ENCODE assay signal across 1 cellular context in the genomic region with DNA sequence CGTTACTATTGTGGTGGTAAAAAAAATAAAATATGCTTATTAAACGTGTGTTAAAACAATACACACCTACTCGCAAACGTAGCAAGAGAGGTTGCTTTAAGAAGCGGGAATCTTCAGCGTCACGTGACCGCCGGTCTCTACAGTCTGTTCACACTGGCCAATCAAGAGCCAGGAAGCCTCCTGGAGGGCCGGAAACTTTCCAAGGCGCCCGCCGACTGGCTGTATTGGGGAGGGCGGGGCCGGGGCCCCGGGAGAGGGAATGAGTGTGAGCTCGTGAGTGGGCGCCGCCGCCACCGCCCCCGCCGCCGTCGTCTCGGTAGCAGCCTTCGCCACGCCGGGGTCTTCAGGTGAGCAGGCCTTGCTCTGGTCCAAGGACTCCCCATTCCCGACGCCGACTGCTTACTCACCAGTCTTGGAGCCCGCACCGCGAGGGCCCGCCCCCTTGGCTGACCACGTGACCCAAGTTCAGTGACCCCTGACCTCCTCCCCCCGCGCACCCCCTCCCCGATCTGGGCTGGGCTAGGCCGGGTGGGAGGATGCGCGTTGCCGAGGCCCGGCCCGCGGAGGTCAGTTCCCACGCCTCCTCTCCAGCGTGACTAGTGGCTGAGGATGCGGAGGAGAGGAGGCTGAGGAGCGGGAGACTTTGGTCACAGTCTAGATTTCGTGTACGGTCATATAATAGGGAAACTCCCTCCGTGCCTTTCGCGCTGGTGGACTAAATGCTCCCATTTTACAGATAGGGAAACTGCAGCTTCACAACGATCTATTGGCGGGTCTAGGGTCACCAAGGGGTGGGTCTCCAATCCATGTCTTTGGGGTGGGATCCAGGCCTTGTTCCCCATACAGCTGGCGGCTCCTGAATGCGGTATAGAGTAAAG.
A peak's percentile ranks its signal among the peaks of the same experiment; 100 is the strongest.
TF ChIP-seq lines count a peak whose summit lies in the region.

A gene with protein sequence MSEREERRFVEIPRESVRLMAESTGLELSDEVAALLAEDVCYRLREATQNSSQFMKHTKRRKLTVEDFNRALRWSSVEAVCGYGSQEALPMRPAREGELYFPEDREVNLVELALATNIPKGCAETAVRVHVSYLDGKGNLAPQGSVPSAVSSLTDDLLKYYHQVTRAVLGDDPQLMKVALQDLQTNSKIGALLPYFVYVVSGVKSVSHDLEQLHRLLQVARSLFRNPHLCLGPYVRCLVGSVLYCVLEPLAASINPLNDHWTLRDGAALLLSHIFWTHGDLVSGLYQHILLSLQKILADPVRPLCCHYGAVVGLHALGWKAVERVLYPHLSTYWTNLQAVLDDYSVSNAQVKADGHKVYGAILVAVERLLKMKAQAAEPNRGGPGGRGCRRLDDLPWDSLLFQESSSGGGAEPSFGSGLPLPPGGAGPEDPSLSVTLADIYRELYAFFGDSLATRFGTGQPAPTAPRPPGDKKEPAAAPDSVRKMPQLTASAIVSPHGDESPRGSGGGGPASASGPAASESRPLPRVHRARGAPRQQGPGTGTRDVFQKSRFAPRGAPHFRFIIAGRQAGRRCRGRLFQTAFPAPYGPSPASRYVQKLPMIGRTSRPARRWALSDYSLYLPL (plus strand): TSS at position 253 of the 878 bp plus-strand sequence. CDS start 4,388 bp downstream, outside the sequence.

TF ChIP-seq in HepG2, 621 proteins besides CTCF, POLR2A, EP300 and RAD21 (continued from another document and continues in another):
- TF ChIP-seq, protein P1, sequence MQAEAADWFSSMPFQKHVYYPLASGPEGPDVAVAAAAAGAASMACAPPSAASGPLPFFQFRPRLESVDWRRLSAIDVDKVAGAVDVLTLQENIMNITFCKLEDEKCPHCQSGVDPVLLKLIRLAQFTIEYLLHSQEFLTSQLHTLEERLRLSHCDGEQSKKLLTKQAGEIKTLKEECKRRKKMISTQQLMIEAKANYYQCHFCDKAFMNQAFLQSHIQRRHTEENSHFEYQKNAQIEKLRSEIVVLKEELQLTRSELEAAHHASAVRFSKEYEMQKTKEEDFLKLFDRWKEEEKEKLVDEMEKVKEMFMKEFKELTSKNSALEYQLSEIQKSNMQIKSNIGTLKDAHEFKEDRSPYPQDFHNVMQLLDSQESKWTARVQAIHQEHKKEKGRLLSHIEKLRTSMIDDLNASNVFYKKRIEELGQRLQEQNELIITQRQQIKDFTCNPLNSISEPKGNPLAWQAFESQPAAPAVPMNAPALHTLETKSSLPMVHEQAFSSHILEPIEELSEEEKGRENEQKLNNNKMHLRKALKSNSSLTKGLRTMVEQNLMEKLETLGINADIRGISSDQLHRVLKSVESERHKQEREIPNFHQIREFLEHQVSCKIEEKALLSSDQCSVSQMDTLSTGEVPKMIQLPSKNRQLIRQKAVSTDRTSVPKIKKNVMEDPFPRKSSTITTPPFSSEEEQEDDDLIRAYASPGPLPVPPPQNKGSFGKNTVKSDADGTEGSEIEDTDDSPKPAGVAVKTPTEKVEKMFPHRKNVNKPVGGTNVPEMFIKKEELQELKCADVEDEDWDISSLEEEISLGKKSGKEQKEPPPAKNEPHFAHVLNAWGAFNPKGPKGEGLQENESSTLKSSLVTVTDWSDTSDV (CRISPR knock-in tag; IDR thresholded peaks at IDR 0.05): no peak
- TF ChIP-seq ZMYM4 (CRISPR knock-in tag; IDR thresholded peaks at IDR 0.05) (0 out of 2 replicates have a peak, but pooled peaks have one; percentile 34), HOXA5 (CRISPR knock-in tag; IDR thresholded peaks at IDR 0.05) (no peak), RFXAP (CRISPR knock-in tag; IDR thresholded peaks at IDR 0.05; ENCODE audit: borderline replicate concordance) (0 out of 2 replicates have a peak, but pooled peaks have one; percentile 49), IKZF1 (IDR thresholded peaks at IDR 0.05) (no peak), ZSCAN21 (CRISPR knock-in tag; IDR thresholded peaks at IDR 0.05; ENCODE audit: borderline replicate concordance) (no peak), TSC22D2 (CRISPR knock-in tag; IDR thresholded peaks at IDR 0.05; ENCODE audit: borderline replicate concordance) (0 out of 2 replicates have a peak, but pooled peaks have one; percentile 16), CEBPG (CRISPR knock-in tag; IDR thresholded peaks at IDR 0.05) (no peak), ZNF7 (CRISPR knock-in tag; IDR thresholded peaks at IDR 0.05) (no peak), ZBTB7B (CRISPR knock-in tag; IDR thresholded peaks at IDR 0.05) (no peak; the same call in 1 of the 2 replicates), NFE2 (CRISPR knock-in tag; IDR thresholded peaks at IDR 0.05) (no peak), FLYWCH1 (CRISPR knock-in tag; IDR thresholded peaks at IDR 0.05) (no peak), ZNF432 (CRISPR knock-in tag; IDR thresholded peaks at IDR 0.05; ENCODE audit: borderline replicate concordance) (no peak), SATB2 (CRISPR knock-in tag; IDR thresholded peaks at IDR 0.05) (no peak), SNAI1 (CRISPR knock-in tag; IDR thresholded peaks at IDR 0.05; ENCODE audit: borderline replicate concordance) (no peak)
- TF ChIP-seq, protein P2, sequence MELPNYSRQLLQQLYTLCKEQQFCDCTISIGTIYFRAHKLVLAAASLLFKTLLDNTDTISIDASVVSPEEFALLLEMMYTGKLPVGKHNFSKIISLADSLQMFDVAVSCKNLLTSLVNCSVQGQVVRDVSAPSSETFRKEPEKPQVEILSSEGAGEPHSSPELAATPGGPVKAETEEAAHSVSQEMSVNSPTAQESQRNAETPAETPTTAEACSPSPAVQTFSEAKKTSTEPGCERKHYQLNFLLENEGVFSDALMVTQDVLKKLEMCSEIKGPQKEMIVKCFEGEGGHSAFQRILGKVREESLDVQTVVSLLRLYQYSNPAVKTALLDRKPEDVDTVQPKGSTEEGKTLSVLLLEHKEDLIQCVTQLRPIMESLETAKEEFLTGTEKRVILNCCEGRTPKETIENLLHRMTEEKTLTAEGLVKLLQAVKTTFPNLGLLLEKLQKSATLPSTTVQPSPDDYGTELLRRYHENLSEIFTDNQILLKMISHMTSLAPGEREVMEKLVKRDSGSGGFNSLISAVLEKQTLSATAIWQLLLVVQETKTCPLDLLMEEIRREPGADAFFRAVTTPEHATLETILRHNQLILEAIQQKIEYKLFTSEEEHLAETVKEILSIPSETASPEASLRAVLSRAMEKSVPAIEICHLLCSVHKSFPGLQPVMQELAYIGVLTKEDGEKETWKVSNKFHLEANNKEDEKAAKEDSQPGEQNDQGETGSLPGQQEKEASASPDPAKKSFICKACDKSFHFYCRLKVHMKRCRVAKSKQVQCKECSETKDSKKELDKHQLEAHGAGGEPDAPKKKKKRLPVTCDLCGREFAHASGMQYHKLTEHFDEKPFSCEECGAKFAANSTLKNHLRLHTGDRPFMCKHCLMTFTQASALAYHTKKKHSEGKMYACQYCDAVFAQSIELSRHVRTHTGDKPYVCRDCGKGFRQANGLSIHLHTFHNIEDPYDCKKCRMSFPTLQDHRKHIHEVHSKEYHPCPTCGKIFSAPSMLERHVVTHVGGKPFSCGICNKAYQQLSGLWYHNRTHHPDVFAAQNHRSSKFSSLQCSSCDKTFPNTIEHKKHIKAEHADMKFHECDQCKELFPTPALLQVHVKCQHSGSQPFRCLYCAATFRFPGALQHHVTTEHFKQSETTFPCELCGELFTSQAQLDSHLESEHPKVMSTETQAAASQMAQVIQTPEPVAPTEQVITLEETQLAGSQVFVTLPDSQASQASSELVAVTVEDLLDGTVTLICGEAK (IDR thresholded peaks at IDR 0.05): no peak
- TF ChIP-seq, protein P2 (CRISPR knock-in tag; IDR thresholded peaks at IDR 0.05): no peak
- TF ChIP-seq, protein P3, sequence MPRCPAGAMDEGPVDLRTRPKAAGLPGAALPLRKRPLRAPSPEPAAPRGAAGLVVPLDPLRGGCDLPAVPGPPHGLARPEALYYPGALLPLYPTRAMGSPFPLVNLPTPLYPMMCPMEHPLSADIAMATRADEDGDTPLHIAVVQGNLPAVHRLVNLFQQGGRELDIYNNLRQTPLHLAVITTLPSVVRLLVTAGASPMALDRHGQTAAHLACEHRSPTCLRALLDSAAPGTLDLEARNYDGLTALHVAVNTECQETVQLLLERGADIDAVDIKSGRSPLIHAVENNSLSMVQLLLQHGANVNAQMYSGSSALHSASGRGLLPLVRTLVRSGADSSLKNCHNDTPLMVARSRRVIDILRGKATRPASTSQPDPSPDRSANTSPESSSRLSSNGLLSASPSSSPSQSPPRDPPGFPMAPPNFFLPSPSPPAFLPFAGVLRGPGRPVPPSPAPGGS (CRISPR knock-in tag; IDR thresholded peaks at IDR 0.05): 0 out of 2 replicates have a peak, but pooled peaks have one; percentile 14
- TF ChIP-seq, protein P4, sequence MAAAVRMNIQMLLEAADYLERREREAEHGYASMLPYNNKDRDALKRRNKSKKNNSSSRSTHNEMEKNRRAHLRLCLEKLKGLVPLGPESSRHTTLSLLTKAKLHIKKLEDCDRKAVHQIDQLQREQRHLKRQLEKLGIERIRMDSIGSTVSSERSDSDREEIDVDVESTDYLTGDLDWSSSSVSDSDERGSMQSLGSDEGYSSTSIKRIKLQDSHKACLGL (CRISPR knock-in tag; IDR thresholded peaks at IDR 0.05): 0 out of 2 replicates have a peak, but pooled peaks have one; percentile 6
- TF ChIP-seq, protein P5, sequence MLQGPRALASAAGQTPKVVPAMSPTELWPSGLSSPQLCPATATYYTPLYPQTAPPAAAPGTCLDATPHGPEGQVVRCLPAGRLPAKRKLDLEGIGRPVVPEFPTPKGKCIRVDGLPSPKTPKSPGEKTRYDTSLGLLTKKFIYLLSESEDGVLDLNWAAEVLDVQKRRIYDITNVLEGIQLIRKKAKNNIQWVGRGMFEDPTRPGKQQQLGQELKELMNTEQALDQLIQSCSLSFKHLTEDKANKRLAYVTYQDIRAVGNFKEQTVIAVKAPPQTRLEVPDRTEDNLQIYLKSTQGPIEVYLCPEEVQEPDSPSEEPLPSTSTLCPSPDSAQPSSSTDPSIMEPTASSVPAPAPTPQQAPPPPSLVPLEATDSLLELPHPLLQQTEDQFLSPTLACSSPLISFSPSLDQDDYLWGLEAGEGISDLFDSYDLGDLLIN (CRISPR knock-in tag; IDR thresholded peaks at IDR 0.05; ENCODE audit: borderline replicate concordance): no peak
- TF ChIP-seq, protein P6, sequence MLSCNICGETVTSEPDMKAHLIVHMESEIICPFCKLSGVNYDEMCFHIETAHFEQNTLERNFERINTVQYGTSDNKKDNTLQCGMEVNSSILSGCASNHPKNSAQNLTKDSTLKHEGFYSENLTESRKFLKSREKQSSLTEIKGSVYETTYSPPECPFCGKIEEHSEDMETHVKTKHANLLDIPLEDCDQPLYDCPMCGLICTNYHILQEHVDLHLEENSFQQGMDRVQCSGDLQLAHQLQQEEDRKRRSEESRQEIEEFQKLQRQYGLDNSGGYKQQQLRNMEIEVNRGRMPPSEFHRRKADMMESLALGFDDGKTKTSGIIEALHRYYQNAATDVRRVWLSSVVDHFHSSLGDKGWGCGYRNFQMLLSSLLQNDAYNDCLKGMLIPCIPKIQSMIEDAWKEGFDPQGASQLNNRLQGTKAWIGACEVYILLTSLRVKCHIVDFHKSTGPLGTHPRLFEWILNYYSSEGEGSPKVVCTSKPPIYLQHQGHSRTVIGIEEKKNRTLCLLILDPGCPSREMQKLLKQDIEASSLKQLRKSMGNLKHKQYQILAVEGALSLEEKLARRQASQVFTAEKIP (CRISPR knock-in tag; IDR thresholded peaks at IDR 0.05; ENCODE audit: borderline replicate concordance): no peak
- TF ChIP-seq, protein P7, sequence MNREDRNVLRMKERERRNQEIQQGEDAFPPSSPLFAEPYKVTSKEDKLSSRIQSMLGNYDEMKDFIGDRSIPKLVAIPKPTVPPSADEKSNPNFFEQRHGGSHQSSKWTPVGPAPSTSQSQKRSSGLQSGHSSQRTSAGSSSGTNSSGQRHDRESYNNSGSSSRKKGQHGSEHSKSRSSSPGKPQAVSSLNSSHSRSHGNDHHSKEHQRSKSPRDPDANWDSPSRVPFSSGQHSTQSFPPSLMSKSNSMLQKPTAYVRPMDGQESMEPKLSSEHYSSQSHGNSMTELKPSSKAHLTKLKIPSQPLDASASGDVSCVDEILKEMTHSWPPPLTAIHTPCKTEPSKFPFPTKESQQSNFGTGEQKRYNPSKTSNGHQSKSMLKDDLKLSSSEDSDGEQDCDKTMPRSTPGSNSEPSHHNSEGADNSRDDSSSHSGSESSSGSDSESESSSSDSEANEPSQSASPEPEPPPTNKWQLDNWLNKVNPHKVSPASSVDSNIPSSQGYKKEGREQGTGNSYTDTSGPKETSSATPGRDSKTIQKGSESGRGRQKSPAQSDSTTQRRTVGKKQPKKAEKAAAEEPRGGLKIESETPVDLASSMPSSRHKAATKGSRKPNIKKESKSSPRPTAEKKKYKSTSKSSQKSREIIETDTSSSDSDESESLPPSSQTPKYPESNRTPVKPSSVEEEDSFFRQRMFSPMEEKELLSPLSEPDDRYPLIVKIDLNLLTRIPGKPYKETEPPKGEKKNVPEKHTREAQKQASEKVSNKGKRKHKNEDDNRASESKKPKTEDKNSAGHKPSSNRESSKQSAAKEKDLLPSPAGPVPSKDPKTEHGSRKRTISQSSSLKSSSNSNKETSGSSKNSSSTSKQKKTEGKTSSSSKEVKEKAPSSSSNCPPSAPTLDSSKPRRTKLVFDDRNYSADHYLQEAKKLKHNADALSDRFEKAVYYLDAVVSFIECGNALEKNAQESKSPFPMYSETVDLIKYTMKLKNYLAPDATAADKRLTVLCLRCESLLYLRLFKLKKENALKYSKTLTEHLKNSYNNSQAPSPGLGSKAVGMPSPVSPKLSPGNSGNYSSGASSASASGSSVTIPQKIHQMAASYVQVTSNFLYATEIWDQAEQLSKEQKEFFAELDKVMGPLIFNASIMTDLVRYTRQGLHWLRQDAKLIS (CRISPR knock-in tag; IDR thresholded peaks at IDR 0.05): no peak
